Comparison of ENCODE assay signal across 8 cellular contexts in genomic region chrX:136268051-136269048, GRCh38. TPM values are rescaled to one million over a fixed set of nuclear protein-coding genes. Genes with fewer than 3 reads are reported as not detected.
A peak's percentile ranks its signal among the peaks of the same experiment; 100 is the strongest.
DNase-seq lines count a peak whose midpoint lies in the region; ATAC-seq and TF ChIP-seq lines count a peak whose summit lies in the region.

No MANE protein-coding gene starts in this region.

- no peak overlapping the region for H3K27ac ChIP-seq in tibial artery

- no peaks in the 10 kb centered on the region for H3K36me3 ChIP-seq in tibial artery

- peaks cover 0 to 19% (median 0%) of the 10 kb centered on the region in 4 donors for H3K4me1 ChIP-seq in tibial artery

- H3K9me3 ChIP-seq in tibial artery: no peaks in the 10 kb centered on the region

- DNase-seq in EH (ENCODE audit: low read depth) (peak; percentile 54), NCI-H1417 treated with DMSO at 0.1 percent for 48 hours (lab: John Stamatoyannopoulos, UW) (peak; percentile 43), dermis blood vessel endothelial cell (peak; percentile 71), mucosa of gallbladder (ENCODE audit: low spot score) (peak; percentile 44), tibial artery (peak in 1 of 2 donors; percentile 34), NCI-H2029 (lab: John Stamatoyannopoulos, UW) (no peak)
- peak; percentile 21 for DNase-seq in activated CD4-positive, CD25-positive, alpha-beta regulatory T cell treated with anti-CD3 and anti-CD28 coated beads, Interleukin-2, amount 50 U/mL, for 16 hours (ENCODE audit: low read depth, low spot score)

- intact Hi-C loops in tibial artery (cut with DNase I; ENCODE audit: low total_unique reads): no loop called here

- ATAC-seq in GM21619 (IDR thresholded peaks at IDR 0.05; ENCODE audit: unreplicated experiment): peak; percentile 49

- no peaks in the 10 kb centered on the region for H3K27me3 ChIP-seq in tibial artery

- peak; percentile 58 to 59 for TF ChIP-seq CTCF in tibial artery (IDR thresholded peaks at IDR 0.05)

- H3K4me3 ChIP-seq in tibial artery: no peak overlapping the region

RNA-seq across cellular contexts. Expression of gene MAP7D3, which starts 17.1 kb away (rescaled TPM):
- 17.2 and 24.6 TPM in 2 replicates for total RNA-seq in dermis blood vessel endothelial cell
- total RNA-seq in mucosa of gallbladder: 6.3 TPM

RNA-seq across cellular contexts. Expression of gene ADGRG4, which starts 32.4 kb away (rescaled TPM):
- total RNA-seq in dermis blood vessel endothelial cell (under 0.01 TPM in 1 of 2 replicates, not detected in the other), mucosa of gallbladder (not detected)
